In the genomic region with DNA sequence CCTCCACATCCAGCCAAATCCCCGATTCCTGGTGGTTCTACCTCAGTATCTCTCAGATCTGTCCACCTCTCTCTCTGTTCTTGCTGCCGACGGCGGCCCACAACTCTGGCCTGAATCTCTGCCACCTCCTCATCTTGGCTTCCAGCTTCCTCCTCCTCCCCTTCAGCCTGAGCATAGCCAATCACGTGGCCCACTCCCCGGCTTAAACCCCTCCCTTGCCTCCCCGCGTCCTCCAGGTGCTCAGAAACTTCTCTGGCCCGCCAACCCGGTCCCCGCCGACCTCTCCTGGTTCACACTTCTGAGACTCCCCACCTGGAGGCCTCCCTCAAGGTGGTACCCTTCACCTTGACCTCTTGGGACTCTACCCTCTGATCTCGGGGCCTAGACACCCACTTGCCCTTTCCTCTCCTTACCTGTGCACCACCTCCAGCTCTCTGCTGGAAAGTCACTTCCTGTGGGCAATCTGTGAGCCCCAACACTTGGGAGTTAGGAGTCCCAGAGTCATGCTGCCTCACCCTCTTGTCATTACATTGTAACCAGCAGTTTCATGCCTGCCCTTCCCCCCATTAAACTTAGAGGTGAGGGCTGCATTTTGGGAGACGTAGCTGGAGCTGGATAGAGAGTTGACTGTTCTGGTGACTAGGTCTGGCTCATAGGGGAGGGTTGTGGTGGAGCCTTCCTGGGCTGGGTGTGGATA, we compare ENCODE assay signal across 1 cellular context.
A peak's percentile ranks its signal among the peaks of the same experiment; 100 is the strongest.
TF ChIP-seq lines count a peak whose summit lies in the region.

No MANE protein-coding gene starts in this region.

TF ChIP-seq in IMR-90, 13 proteins besides CTCF, POLR2A, EP300 and RAD21 (continued from another document):
- TF ChIP-seq MAZ (IDR thresholded peaks at IDR 0.05; ENCODE audit: borderline replicate concordance, low read depth, low read length) = peak; percentile 43; the same call in 1 of the 2 replicates
TF ChIP-seq in IMR-90: peak in this region for 2.
